Comparison of ENCODE assay signal across 20 cellular contexts in the genomic region with DNA sequence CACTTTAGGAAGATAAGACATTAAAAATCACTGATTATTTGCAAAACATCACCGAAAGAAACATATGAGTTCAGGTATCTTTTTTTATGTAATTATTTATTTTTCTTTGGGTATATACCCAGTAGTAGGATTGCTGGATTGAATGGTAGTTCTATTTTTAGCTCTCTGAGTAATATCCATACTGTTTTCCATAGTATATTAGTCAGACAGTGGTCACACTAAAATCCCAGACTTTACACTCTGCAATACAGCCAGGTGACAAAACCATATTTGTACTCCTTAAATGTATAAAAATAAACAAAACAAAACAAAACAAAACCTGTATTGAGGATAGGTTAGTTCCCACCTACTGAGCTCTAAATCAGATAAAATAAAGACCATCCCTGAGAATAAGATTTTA.
A peak's percentile ranks its signal among the peaks of the same experiment; 100 is the strongest.
DNase-seq lines count a peak whose midpoint lies in the region; ATAC-seq and TF ChIP-seq lines count a peak whose summit lies in the region.
"Had no signal": no experiment of that assay in that cellular context is flagged by ENCODE, and none has a peak within 500 bp of the region (broad histone marks: within the 10 kb centered on the region; RNA-seq: fewer than 3 reads in every experiment).

No MANE protein-coding gene starts in this region.

- H3F3A ChIP-seq in PC-3 (ENCODE audit: low read length, unreplicated experiment) (no peaks in the 10 kb centered on the region), SU-DHL-6 (ENCODE audit: insufficient read depth) (no peaks in the 10 kb centered on the region)

- H4K20me1 ChIP-seq in PC-3 (ENCODE audit: low read length), result no peaks in the 10 kb centered on the region
- no peaks in the 10 kb centered on the region for H4K20me1 ChIP-seq in SU-DHL-6 (ENCODE audit: low read depth, low read length)
- H4K20me1 ChIP-seq: BLaER1 treated with 17β-estradiol and CSF1 and Interleukin-3, amounts not matched to agents 10 nM and 100 nM had no signal

- H3K36me3 Mint-ChIP-seq in osteocyte (ENCODE audit: unreplicated experiment), result no peaks in the 10 kb centered on the region
- no peaks in the 10 kb centered on the region for H3K36me3 Mint-ChIP-seq in effector memory CD8-positive, alpha-beta T cell (ENCODE audit: insufficient read depth)

- H3K27ac ChIP-seq in A673 (ENCODE audit: low read depth, low read length, poor library complexity, severe bottlenecking), result no peak overlapping the region
- peak overlapping the region; percentile 65 for H3K27ac ChIP-seq in PC-3 (ENCODE audit: low read length)
- no peak overlapping the region for H3K27ac ChIP-seq in SU-DHL-6 (ENCODE audit: low read depth, low read length)
- no peak overlapping the region for H3K27ac ChIP-seq in esophagus squamous epithelium
- H3K27ac ChIP-seq: BLaER1 treated with 17β-estradiol and CSF1 and Interleukin-3, amounts not matched to agents 10 nM and 100 nM had no signal

- H3K9me3 Mint-ChIP-seq in osteocyte (ENCODE audit: unreplicated experiment), result peaks cover 8% of the 10 kb centered on the region
- H3K9me3 Mint-ChIP-seq in effector memory CD8-positive, alpha-beta T cell, result peaks cover 6 to 10% of the 10 kb centered on the region in 2 donors

- H2AFZ ChIP-seq in PC-3 (ENCODE audit: low read length) (peak overlapping the region; percentile 44; the same call in 1 of the 2 replicates), SU-DHL-6 (ENCODE audit: low read depth, low read length, severe bottlenecking) (peak overlapping the region; percentile 84)
- H2AFZ ChIP-seq: GM23338 had no signal

- H3K9me2 ChIP-seq in PC-3 (replicated peaks; ENCODE audit: low read length), result no peaks in the 10 kb centered on the region
- no peaks in the 10 kb centered on the region for H3K9me2 ChIP-seq in SU-DHL-6 (replicated peaks; ENCODE audit: insufficient read depth, low read length)

- no peak overlapping the region for H3K4me3 Mint-ChIP-seq in osteocyte (ENCODE audit: unreplicated experiment)
- no peak overlapping the region for H3K4me3 Mint-ChIP-seq in effector memory CD8-positive, alpha-beta T cell
- H3K4me3 Mint-ChIP-seq: CD4-positive, alpha-beta T cell; GM23338 had no signal

- no peak for TF ChIP-seq POLR2A in esophagus squamous epithelium (IDR thresholded peaks at IDR 0.05)

- CTCF ChIA-PET in A673 (lab: Charles Lee), result no interaction called here
- CTCF ChIA-PET in PC-3 (lab: Charles Lee), result interaction anchor here (1.0 kb wide), 1 partner anchor 300 kb away, joined by 4 read pairs; no protein-coding TSS in a partner anchor

- H3K9me3 ChIP-seq in A673 (ENCODE audit: low read depth, low read length, poor library complexity, severe bottlenecking), result no peaks in the 10 kb centered on the region
- H3K9me3 ChIP-seq in PC-3 (ENCODE audit: low read length), result no peaks in the 10 kb centered on the region
- no peaks in the 10 kb centered on the region for H3K9me3 ChIP-seq in SU-DHL-6 (ENCODE audit: insufficient read depth, low read length)
- no peaks in the 10 kb centered on the region for H3K9me3 ChIP-seq in esophagus squamous epithelium
- H3K9me3 ChIP-seq: BLaER1 treated with 17β-estradiol and CSF1 and Interleukin-3, amounts not matched to agents 10 nM and 100 nM; HAP-1 had no signal

- H3K4me3 ChIP-seq in A673 (ENCODE audit: low read depth, low read length, poor library complexity, severe bottlenecking) (no peak overlapping the region), PC-3 (ENCODE audit: low read length) (no peak overlapping the region), SU-DHL-6 (ENCODE audit: insufficient read depth, low read length, poor library complexity, severe bottlenecking) (no peak overlapping the region), esophagus squamous epithelium (no peak overlapping the region)
- H3K4me3 ChIP-seq: BLaER1 treated with 17β-estradiol and CSF1 and Interleukin-3, amounts not matched to agents 10 nM and 100 nM; GM23338; HAP-1 had no signal

- peak; percentile 74 for ATAC-seq in PC-3
- ATAC-seq in effector memory CD8-positive, alpha-beta T cell (replicated peaks), result no peak
- ATAC-seq: GM23338 had no signal

- BruUV-seq in A673 (replicated peaks; lab: Mats Ljungman, UMichigan) (no TSS peak), PC-3 (replicated peaks; lab: Mats Ljungman, UMichigan) (no TSS peak)

- POLR2A ChIA-PET in A673 (lab: Charles Lee; ENCODE audit: low non-redundant PET), result no interaction called here
- POLR2A ChIA-PET in PC-3 (lab: Charles Lee; ENCODE audit: unreplicated experiment), result no interaction called here

- H3K27me3 Mint-ChIP-seq in osteocyte (ENCODE audit: unreplicated experiment), result no peaks in the 10 kb centered on the region
- H3K27me3 Mint-ChIP-seq in effector memory CD8-positive, alpha-beta T cell, result no peaks in the 10 kb centered on the region
- H3K27me3 Mint-ChIP-seq: CD4-positive, alpha-beta T cell had no signal

- intact Hi-C loops in A673 (cut with micrococcal nuclease; ENCODE audit: unreplicated experiment) (no loop called here), PC-3 (cut with micrococcal nuclease) (no loop called here), esophagus squamous epithelium (cut with DNase I) (no loop called here)

- H3K27me3 ChIP-seq in A673 (replicated peaks; ENCODE audit: insufficient read depth, low read depth, low read length, poor library complexity), result no peaks in the 10 kb centered on the region
- no peaks in the 10 kb centered on the region for H3K27me3 ChIP-seq in PC-3 (ENCODE audit: low read length)
- H3K27me3 ChIP-seq in SU-DHL-6 (ENCODE audit: low read length), result no peaks in the 10 kb centered on the region
- no peaks in the 10 kb centered on the region for H3K27me3 ChIP-seq in esophagus squamous epithelium
- H3K27me3 ChIP-seq: BLaER1 treated with 17β-estradiol and CSF1 and Interleukin-3, amounts not matched to agents 10 nM and 100 nM had no signal

- DNase-seq in A673 (ENCODE audit: low spot score) (peak; percentile 6), PC-3 (peak; percentile 52), osteocyte (ENCODE audit: extremely low spot score, unreplicated experiment) (no peak), NCI-H1105 treated with DMSO at 0.1 percent for 48 hours (lab: John Stamatoyannopoulos, UW) (no peak), esophagus squamous epithelium (lab: John Stamatoyannopoulos, UW) (no peak)
- DNase-seq in effector memory CD8-positive, alpha-beta T cell, result no peak
- DNase-seq: AML-193; CD4-positive, alpha-beta T cell; DMS53; NCI-H1092 treated with DMSO at 0.1 percent for 48 hours; NCI-H1436 treated with DMSO at 0.1 percent for 48 hours; NCI-H1930; NCI-H446 treated with DMSO at 0.1 percent for 48 hours; NCI-H526; SHP77; T-helper 1 cell had no signal

- H3K79me2 ChIP-seq in PC-3 (ENCODE audit: low read length), result no peaks in the 10 kb centered on the region
- no peaks in the 10 kb centered on the region for H3K79me2 ChIP-seq in SU-DHL-6 (ENCODE audit: insufficient read depth, low read length)

- no peak for TF ChIP-seq CTCF in A673 (conservative IDR thresholded peaks at IDR 0.05; ENCODE audit: low read depth, low read length)
- TF ChIP-seq CTCF in PC-3 (conservative IDR thresholded peaks at IDR 0.05; ENCODE audit: low read depth, low read length), result no peak
- no peak for TF ChIP-seq CTCF in SU-DHL-6 (IDR thresholded peaks at IDR 0.05; ENCODE audit: insufficient read depth, low read length, poor library complexity, severe bottlenecking)
- TF ChIP-seq CTCF in osteocyte (IDR thresholded peaks at IDR 0.05), result no peak
- no peak for TF ChIP-seq CTCF in esophagus squamous epithelium (IDR thresholded peaks at IDR 0.05)

- H3K4me2 ChIP-seq in PC-3 (ENCODE audit: low read length) (peak overlapping the region; percentile 56), SU-DHL-6 (ENCODE audit: low read depth, low read length, poor library complexity, severe bottlenecking) (no peak overlapping the region)
- H3K4me2 ChIP-seq: BLaER1 treated with 17β-estradiol and CSF1 and Interleukin-3, amounts not matched to agents 10 nM and 100 nM; GM23338 had no signal

- H3K4me1 ChIP-seq in A673 (ENCODE audit: insufficient read depth, low read length, poor library complexity, severe bottlenecking) (peaks cover 33% of the 10 kb centered on the region), PC-3 (ENCODE audit: insufficient read depth, low read length) (peaks cover 31% of the 10 kb centered on the region), esophagus squamous epithelium (no peaks in the 10 kb centered on the region)
- H3K4me1 ChIP-seq: BLaER1 treated with 17β-estradiol and CSF1 and Interleukin-3, amounts not matched to agents 10 nM and 100 nM had no signal

- 70 to 96% methylated on average over 1 of the region's 1 CpG for WGBS in esophagus squamous epithelium, 2 donors

- peak overlapping the region; percentile 30; the same call in 1 of the 2 replicates for H3K9ac ChIP-seq in PC-3 (ENCODE audit: low read length)
- H3K9ac ChIP-seq in SU-DHL-6 (ENCODE audit: low read length), result no peak overlapping the region
- H3K9ac ChIP-seq: BLaER1 treated with 17β-estradiol and CSF1 and Interleukin-3, amounts not matched to agents 10 nM and 100 nM had no signal

- H3K4me1 Mint-ChIP-seq in osteocyte (ENCODE audit: unreplicated experiment), result peaks cover 51% of the 10 kb centered on the region
- no peaks in the 10 kb centered on the region for H3K4me1 Mint-ChIP-seq in effector memory CD8-positive, alpha-beta T cell (ENCODE audit: low read depth in 2 of 2)

- peak overlapping the region; percentile 1 for H3K27ac Mint-ChIP-seq in osteocyte (ENCODE audit: unreplicated experiment)
- no peak overlapping the region for H3K27ac Mint-ChIP-seq in effector memory CD8-positive, alpha-beta T cell
- H3K27ac Mint-ChIP-seq: CD4-positive, alpha-beta T cell; GM23338 had no signal

- H3K36me3 ChIP-seq in A673 (ENCODE audit: insufficient read depth, low read length, poor library complexity, severe bottlenecking), result no peaks in the 10 kb centered on the region
- H3K36me3 ChIP-seq in PC-3 (ENCODE audit: low read depth, low read length), result no peaks in the 10 kb centered on the region
- H3K36me3 ChIP-seq in SU-DHL-6 (ENCODE audit: low read length), result no peaks in the 10 kb centered on the region
- no peaks in the 10 kb centered on the region for H3K36me3 ChIP-seq in esophagus squamous epithelium
- H3K36me3 ChIP-seq: BLaER1 treated with 17β-estradiol and CSF1 and Interleukin-3, amounts not matched to agents 10 nM and 100 nM; HAP-1 had no signal

Comparison
In these comparisons a context has a peak if more than half of its experiments do, and no peak if none do; other contexts are left out.
1. DNase-seq: peak in A673 (single experiment) and PC-3 (single experiment); none in osteocyte (single experiment), NCI-H1105 treated with DMSO at 0.1 percent for 48 hours (single experiment), effector memory CD8-positive, alpha-beta T cell (0 of 3) and esophagus squamous epithelium (single experiment).